In genomic region chr3:125119752-125120369, GRCh38 we compare ENCODE assay signal across 8 cellular contexts.
DNase-seq lines count a peak whose midpoint lies in the region; ATAC-seq and TF ChIP-seq lines count a peak whose summit lies in the region.

No MANE protein-coding gene starts in this region.

- peak overlapping the region; percentile 65 for H2BK120ac ChIP-seq in IMR-90 (ENCODE audit: low read depth, low read length)

- peaks cover 11% of the 10 kb centered on the region; the same call in 1 of the 2 replicates for H3K9me1 ChIP-seq in IMR-90 (ENCODE audit: insufficient read depth, low read length)

- no peak for DNase-seq in IMR-90
- DNase-seq in islet precursor cell, result peak; percentile 43
- DNase-seq in posterior vena cava (ENCODE audit: low spot score), result no peak
- no peak for DNase-seq in right cardiac atrium
- DNase-seq in stimulated activated naive CD4-positive, alpha-beta T cell treated with Interleukin-2 at 50 U/mL for 16 hours (lab: John Stamatoyannopoulos, UW), result no peak
- no peak for DNase-seq in posterior cingulate gyrus

- H3K9ac ChIP-seq in ES-I3 (ENCODE audit: low read depth, low read length), result peak overlapping the region; percentile 52; the same call in 1 of the 2 replicates
- no peak overlapping the region; the same call in 1 of the 2 replicates for H3K9ac ChIP-seq in IMR-90 (ENCODE audit: low read depth, low read length)

- 16% methylated on average over 3 of the region's 10 CpGs; no CpG with 5 or more reads in 1 of the 2 experiments for WGBS in IMR-90 (ENCODE audit: extremely low coverage in 2 of 2, insufficient read length in 1 of 2), 2 experiments
- WGBS in right cardiac atrium, result 53% methylated on average over 10 of the region's 10 CpGs

- H3K18ac ChIP-seq in IMR-90 (ENCODE audit: low read depth, low read length), result peak overlapping the region; percentile 79

- H3K4me1 ChIP-seq in ES-I3 (ENCODE audit: insufficient read depth, low read length) (peaks cover 34% of the 10 kb centered on the region), IMR-90 (ENCODE audit: control insufficient read depth, insufficient read depth, low read length) (peaks cover 28% of the 10 kb centered on the region), right cardiac atrium (ENCODE audit: control insufficient read depth, insufficient read depth, low read length) (peaks cover 11% of the 10 kb centered on the region)

- POLR2A ChIA-PET in IMR-90 (lab: Charles Lee; ENCODE audit: unreplicated experiment), result interaction anchor here (1.0 kb wide), 1 partner anchor 10 kb away, joined by 3 read pairs; no protein-coding TSS in a partner anchor

- intact Hi-C loops in IMR-90 (cut with micrococcal nuclease) (loop anchor here (5.0 kb wide), 1 partner anchor 118 kb away; no protein-coding TSS in a partner anchor), posterior vena cava (cut with DNase I) (loop anchor here in 1 of 2 donors (1.0 kb wide), 1 partner anchor 11 kb away; no protein-coding TSS in a partner anchor), right cardiac atrium (cut with DNase I) (no loop called here), posterior cingulate gyrus (cut with DNase I) (no loop called here)

- H3K36me3 ChIP-seq in ES-I3 (ENCODE audit: insufficient read depth, low read length) (no peaks in the 10 kb centered on the region), IMR-90 (ENCODE audit: control insufficient read depth, insufficient read depth, low read length) (no peaks in the 10 kb centered on the region)

- H3K4me2 ChIP-seq in IMR-90 (ENCODE audit: low read depth, low read length), result no peak overlapping the region

- peak overlapping the region; percentile 51; the same call in 1 of the 2 replicates for H2BK20ac ChIP-seq in IMR-90 (ENCODE audit: low read depth, low read length)

- H3K14ac ChIP-seq in IMR-90 (replicated peaks; ENCODE audit: low read depth, low read length), result peak overlapping the region; percentile 17; the same call in 1 of the 2 replicates

- in situ Hi-C loops in IMR-90 (cut with MboI; ENCODE audit: low sequenced_read_pairs), result no loop called here

- no peak for TF ChIP-seq RAD21 in IMR-90 (IDR thresholded peaks at IDR 0.05; ENCODE audit: low read length)

- TF ChIP-seq POLR2A in IMR-90 (IDR thresholded peaks at IDR 0.05; ENCODE audit: low read depth, low read length), result no peak

- H3K9me3 ChIP-seq in ES-I3 (ENCODE audit: control insufficient read depth, insufficient read depth, low read length), result no peaks in the 10 kb centered on the region
- H3K9me3 ChIP-seq in IMR-90 (ENCODE audit: control insufficient read depth, insufficient read depth, low read length), result no peaks in the 10 kb centered on the region
- H3K9me3 ChIP-seq in right cardiac atrium (ENCODE audit: control insufficient read depth, low read length), result no peaks in the 10 kb centered on the region

- H3K4me3 ChIP-seq in IMR-90 (ENCODE audit: insufficient read depth, low read depth, low read length) (no peak overlapping the region), right cardiac atrium (ENCODE audit: low read length) (no peak overlapping the region)

- peak overlapping the region; percentile 12; the same call in 1 of the 2 replicates for H3K23ac ChIP-seq in IMR-90 (ENCODE audit: low read depth, low read length)

- H2AK5ac ChIP-seq in IMR-90 (ENCODE audit: low read depth, low read length), result peak overlapping the region; percentile 66

- H3K27me3 ChIP-seq in IMR-90 (ENCODE audit: control insufficient read depth, insufficient read depth, low read length) (no peaks in the 10 kb centered on the region), right cardiac atrium (ENCODE audit: control insufficient read depth, insufficient read depth) (no peaks in the 10 kb centered on the region)

- H4K8ac ChIP-seq in IMR-90 (ENCODE audit: low read depth in 2 of 2, low read length in 2 of 2), result peak overlapping the region in 1 of 2 experiments; percentile 76; a peak in 2 of 4 replicates

- H3K4ac ChIP-seq in IMR-90 (ENCODE audit: low read depth, low read length), result peak overlapping the region; percentile 51

- ATAC-seq in GM19468 (IDR thresholded peaks at IDR 0.05; ENCODE audit: extremely low read depth, unreplicated experiment), result peak; percentile 26
- ATAC-seq in IMR-90 (ENCODE audit: low read depth), result no peak
- no peak for ATAC-seq in right cardiac atrium

- H2BK15ac ChIP-seq in IMR-90 (ENCODE audit: low read depth, low read length), result peak overlapping the region; percentile 73

- H3K27ac ChIP-seq in IMR-90 (ENCODE audit: insufficient read depth, low read length) (no peak overlapping the region), right cardiac atrium (ENCODE audit: low read length) (no peak overlapping the region)

- no peak for TF ChIP-seq CTCF in IMR-90 (conservative IDR thresholded peaks at IDR 0.05; ENCODE audit: low read depth, low read length)

- no peaks in the 10 kb centered on the region for H4K20me1 ChIP-seq in IMR-90 (ENCODE audit: insufficient read depth, low read length)

- dilution Hi-C loops in IMR-90 (cut with HindIII; ENCODE audit: low sequenced_read_pairs, unreplicated experiment), result no loop called here

- H4K91ac ChIP-seq in IMR-90 (ENCODE audit: insufficient read depth, low read depth, low read length), result 0 out of 2 replicates have a peak overlapping the region, but pooled peaks have one; percentile 3

- peak overlapping the region; percentile 72; the same call in 1 of the 2 replicates for H4K5ac ChIP-seq in IMR-90 (ENCODE audit: low read depth, low read length)

- no peaks in the 10 kb centered on the region for H3K79me1 ChIP-seq in IMR-90 (ENCODE audit: low read depth in 1 of 2, low read length in 2 of 2)

- BruUV-seq in IMR-90 (replicated peaks; lab: Mats Ljungman, UMichigan), result no TSS peak

- no peak overlapping the region for H2BK5ac ChIP-seq in IMR-90 (ENCODE audit: low read depth, low read length, poor library complexity, severe bottlenecking)

- no peak overlapping the region; the same call in 1 of the 2 replicates for H3K56ac ChIP-seq in IMR-90 (ENCODE audit: extremely low read depth, insufficient read depth, low read length)

- CTCF ChIA-PET in IMR-90 (lab: Yijun Ruan, JAX), result interaction anchor here (0.5 to 0.8 kb wide), 2 partner anchors 13 to 125 kb away, joined by 3 read pairs; no protein-coding TSS in a partner anchor

- H2AFZ ChIP-seq in IMR-90 (replicated peaks; ENCODE audit: low read length, poor library complexity), result peak overlapping the region; percentile 79

- H2AK9ac ChIP-seq in IMR-90 (replicated peaks; ENCODE audit: low read depth, low read length, poor library complexity), result peak overlapping the region; percentile 26

TF ChIP-seq in IMR-90, 13 proteins besides CTCF, POLR2A, EP300 and RAD21:
- no peak for TF ChIP-seq MAFK (IDR thresholded peaks at IDR 0.05; ENCODE audit: low read depth, low read length)
- TF ChIP-seq CHD1 (IDR thresholded peaks at IDR 0.05; ENCODE audit: low read depth, low read length), result no peak
- no peak for TF ChIP-seq MXI1 (IDR thresholded peaks at IDR 0.05; ENCODE audit: borderline replicate concordance, low read depth, low read length)
- TF ChIP-seq RFX5 (IDR thresholded peaks at IDR 0.05; ENCODE audit: low read depth, low read length), result no peak
- TF ChIP-seq BHLHE40 (IDR thresholded peaks at IDR 0.05; ENCODE audit: low read depth, low read length), result no peak
- TF ChIP-seq FOS (IDR thresholded peaks at IDR 0.05; ENCODE audit: low read depth, low read length), result no peak
- TF ChIP-seq CEBPB (IDR thresholded peaks at IDR 0.05; ENCODE audit: low read depth, low read length), result no peak
- TF ChIP-seq ELK1 (IDR thresholded peaks at IDR 0.05; ENCODE audit: borderline replicate concordance, low read depth, low read length), result no peak
- TF ChIP-seq USF2 (IDR thresholded peaks at IDR 0.05; ENCODE audit: low read depth, low read length), result no peak
- TF ChIP-seq SMC3 (IDR thresholded peaks at IDR 0.05; ENCODE audit: low read depth, low read length), result no peak
- no peak for TF ChIP-seq NFE2L2 (IDR thresholded peaks at IDR 0.05; ENCODE audit: low read depth, low read length)
- no peak for TF ChIP-seq RCOR1 (IDR thresholded peaks at IDR 0.05; ENCODE audit: insufficient replicate concordance, low read length)
- no peak for TF ChIP-seq MAZ (IDR thresholded peaks at IDR 0.05; ENCODE audit: borderline replicate concordance, low read depth, low read length)
